8 cellular contexts compared by ENCODE assay signal in the genomic region with DNA sequence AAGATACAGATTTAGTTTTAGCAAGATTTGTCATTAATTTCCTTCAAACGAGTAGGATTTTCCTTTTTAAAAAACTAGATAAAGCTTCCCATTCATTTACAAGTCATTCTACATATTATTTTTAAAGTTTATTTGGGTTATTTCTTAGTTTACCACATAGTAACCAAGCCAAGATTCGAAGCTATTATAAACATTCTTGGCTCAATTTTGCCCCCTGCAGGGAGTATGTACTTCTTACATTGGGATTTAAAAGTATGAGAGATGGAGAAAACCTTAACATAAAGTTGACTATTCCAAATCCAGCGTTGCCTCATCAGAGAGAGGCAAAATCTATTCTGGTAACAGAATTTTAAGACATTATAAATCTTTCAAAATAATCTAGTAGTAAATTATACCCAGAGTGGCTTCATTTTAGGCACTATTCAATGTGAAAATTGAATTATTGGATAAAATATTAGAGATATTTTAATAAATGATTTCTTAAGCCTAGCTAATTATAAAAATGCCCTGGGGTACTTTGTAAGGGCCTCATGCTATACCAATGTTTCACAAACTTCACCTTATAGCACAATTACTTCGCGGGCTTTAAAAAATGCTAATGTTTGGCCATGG. TPM values are rescaled to one million over a fixed set of nuclear protein-coding genes. Genes with fewer than 3 reads are reported as not detected.
DNase-seq lines count a peak whose midpoint lies in the region; ATAC-seq and TF ChIP-seq lines count a peak whose summit lies in the region.

No MANE protein-coding gene starts in this region.

- H3K4me3 Mint-ChIP-seq in natural killer cell treated with Interleukin-12 subunit alpha and Interleukin-12 subunit beta and Interleukin-15 and Interleukin-18, amount 100 ng/mL, for 72 hours, result no peak overlapping the region
- H3K4me3 Mint-ChIP-seq in stimulated activated effector memory CD8-positive, alpha-beta T cell treated with anti-CD3 and anti-CD28 coated beads, Interleukin-12 subunit alpha, Interleukin-12 subunit beta, amount 100 ng/mL, for 72 hours, result no peak overlapping the region

- no peaks in the 10 kb centered on the region for H3K27me3 ChIP-seq in kidney epithelial cell (ENCODE audit: control insufficient read depth, insufficient read depth, low read length)

- no peak for ATAC-seq in natural killer cell treated with Interleukin-12 subunit alpha and Interleukin-12 subunit beta and Interleukin-15 and Interleukin-18, amount 100 ng/mL, for 72 hours
- ATAC-seq in stimulated activated effector memory CD8-positive, alpha-beta T cell treated with anti-CD3 and anti-CD28 coated beads, Interleukin-12 subunit alpha, Interleukin-12 subunit beta, amount 100 ng/mL, for 72 hours, result no peak

- H3K27me3 Mint-ChIP-seq in natural killer cell treated with Interleukin-12 subunit alpha and Interleukin-12 subunit beta and Interleukin-15 and Interleukin-18, amount 100 ng/mL, for 72 hours, result no peaks in the 10 kb centered on the region

- peak; percentile 8; the same call in 1 of the 2 replicates for TF ChIP-seq CTCF in WI38 (IDR thresholded peaks at IDR 0.05; ENCODE audit: low read depth, low read length)
- TF ChIP-seq CTCF in kidney epithelial cell (IDR thresholded peaks at IDR 0.05; ENCODE audit: insufficient read depth, low read length, poor library complexity, severe bottlenecking), result peak; percentile 46

- H3K27ac Mint-ChIP-seq in natural killer cell treated with Interleukin-12 subunit alpha and Interleukin-12 subunit beta and Interleukin-15 and Interleukin-18, amount 100 ng/mL, for 72 hours, result no peak overlapping the region
- H3K27ac Mint-ChIP-seq in stimulated activated effector memory CD8-positive, alpha-beta T cell treated with anti-CD3 and anti-CD28 coated beads, Interleukin-12 subunit alpha, Interleukin-12 subunit beta, amount 100 ng/mL, for 72 hours, result no peak overlapping the region

- H3K9me3 Mint-ChIP-seq in natural killer cell treated with Interleukin-12 subunit alpha and Interleukin-12 subunit beta and Interleukin-15 and Interleukin-18, amount 100 ng/mL, for 72 hours, result peaks cover 12% of the 10 kb centered on the region
- H3K9me3 Mint-ChIP-seq in stimulated activated effector memory CD8-positive, alpha-beta T cell treated with anti-CD3 and anti-CD28 coated beads, Interleukin-12 subunit alpha, Interleukin-12 subunit beta, amount 100 ng/mL, for 72 hours, result peaks cover 10% of the 10 kb centered on the region

- no peaks in the 10 kb centered on the region for H3K36me3 Mint-ChIP-seq in natural killer cell treated with Interleukin-12 subunit alpha and Interleukin-12 subunit beta and Interleukin-15 and Interleukin-18, amount 100 ng/mL, for 72 hours
- H3K36me3 Mint-ChIP-seq in stimulated activated effector memory CD8-positive, alpha-beta T cell treated with anti-CD3 and anti-CD28 coated beads, Interleukin-12 subunit alpha, Interleukin-12 subunit beta, amount 100 ng/mL, for 72 hours, result no peaks in the 10 kb centered on the region

- no peak overlapping the region for H3K4me3 ChIP-seq in WI38 (ENCODE audit: low read depth, low read length)
- no peak overlapping the region for H3K4me3 ChIP-seq in kidney epithelial cell (ENCODE audit: low read depth, low read length)

- DNase-seq in DMS 273 treated with DMSO at 0.1 percent for 48 hours (lab: John Stamatoyannopoulos, UW) (peak; percentile 25), HPDE6-E6E7 (ENCODE audit: extremely low spot score) (peak; percentile 5), kidney epithelial cell (ENCODE audit: low read depth) (peak; percentile 16), iPS-NIHi7 (ENCODE audit: extremely low spot score) (no peak), mesenteric fat pad (ENCODE audit: low spot score) (no peak)
- DNase-seq in natural killer cell treated with Interleukin-12 subunit alpha and Interleukin-12 subunit beta and Interleukin-15 and Interleukin-18, amount 100 ng/mL, for 72 hours (ENCODE audit: low spot score), result no peak
- DNase-seq in stimulated activated effector memory CD8-positive, alpha-beta T cell treated with anti-CD3 and anti-CD28 coated beads, Interleukin-12 subunit alpha, Interleukin-12 subunit beta, amount 100 ng/mL, for 72 hours (ENCODE audit: low spot score in 2 of 2), result no peak

- no peaks in the 10 kb centered on the region for H3K4me1 Mint-ChIP-seq in natural killer cell treated with Interleukin-12 subunit alpha and Interleukin-12 subunit beta and Interleukin-15 and Interleukin-18, amount 100 ng/mL, for 72 hours (ENCODE audit: low read depth in 2 of 2)
- H3K4me1 Mint-ChIP-seq in stimulated activated effector memory CD8-positive, alpha-beta T cell treated with anti-CD3 and anti-CD28 coated beads, Interleukin-12 subunit alpha, Interleukin-12 subunit beta, amount 100 ng/mL, for 72 hours, result no peaks in the 10 kb centered on the region

- no peaks in the 10 kb centered on the region for H3K36me3 ChIP-seq in kidney epithelial cell (ENCODE audit: control insufficient read depth, insufficient read depth, low read length)

RNA-seq across cellular contexts. Expression of a gene that starts 39.1 kb away (rescaled TPM):
- 25.2 and 31.9 TPM in 2 replicates for total RNA-seq in kidney epithelial cell
- total RNA-seq in natural killer cell treated with Interleukin-12 subunit alpha and Interleukin-12 subunit beta and Interleukin-15 and Interleukin-18, amount 100 ng/mL, for 72 hours, result not detected
- 1.4 TPM for total RNA-seq in mesenteric fat pad

Comparison
In these comparisons a context has a peak if more than half of its experiments do, and no peak if none do; other contexts are left out.
1. DNase-seq: peak in DMS 273 treated with DMSO at 0.1 percent for 48 hours (single experiment), HPDE6-E6E7 (single experiment) and kidney epithelial cell (single experiment); none in iPS-NIHi7 (single experiment), natural killer cell treated with Interleukin-12 subunit alpha and Interleukin-12 subunit beta and Interleukin-15 and Interleukin-18, amount 100 ng/mL, for 72 hours (single experiment), mesenteric fat pad (single experiment) and stimulated activated effector memory CD8-positive, alpha-beta T cell treated with anti-CD3 and anti-CD28 coated beads, Interleukin-12 subunit alpha, Interleukin-12 subunit beta, amount 100 ng/mL, for 72 hours (0 of 2).
2. RNA of a gene that starts 39.1 kb away (total RNA-seq): 25.2 to 31.9 TPM in kidney epithelial cell; 1.4 TPM in mesenteric fat pad (single experiment) and not detected in natural killer cell treated with Interleukin-12 subunit alpha and Interleukin-12 subunit beta and Interleukin-15 and Interleukin-18, amount 100 ng/mL, for 72 hours; every median in the first group is over 10 times any median in the second.